17 cellular contexts compared by ENCODE assay signal in the genomic region with DNA sequence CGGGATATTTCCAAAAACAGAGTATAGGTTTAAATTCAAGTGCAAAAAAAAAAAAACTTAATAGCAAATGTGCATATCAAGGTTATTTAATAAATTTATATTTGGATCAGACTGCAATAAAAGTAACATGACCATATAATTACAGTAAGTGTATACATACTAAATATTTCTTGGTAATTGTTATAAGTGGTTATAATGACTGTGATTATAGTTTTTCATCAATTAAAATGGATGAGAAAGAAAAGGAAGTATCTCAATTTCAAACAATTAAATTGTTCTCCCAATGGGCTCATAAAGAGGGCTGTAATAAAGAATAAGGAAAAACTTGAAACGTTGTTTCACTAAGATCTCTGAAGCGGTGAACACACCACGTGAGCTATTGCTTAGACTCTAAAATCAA.
"Had no signal": no experiment of that assay in that cellular context is flagged by ENCODE, and none has a peak within 500 bp of the region (broad histone marks: within the 10 kb centered on the region; RNA-seq: fewer than 3 reads in every experiment).

No MANE protein-coding gene starts in this region.

- ATAC-seq: left cardiac atrium, natural killer cell, right cardiac atrium had no signal

- H3K27me3 ChIP-seq: hepatocyte, stomach had no signal

- H3K4me3 ChIP-seq: coronary artery, hepatocyte, mucosa of descending colon, stomach had no signal

- FAIRE-seq: kidney, small intestine had no signal

- H3K9me3 ChIP-seq: mucosa of descending colon, stomach had no signal

- H3K27ac ChIP-seq: coronary artery, hepatocyte, stomach had no signal

- DNase-seq: effector CD4-positive, alpha-beta T cell; endodermal cell; foreskin melanocyte; head of caudate nucleus; kidney; left cardiac atrium; mucosa of descending colon; natural killer cell; posterior cingulate gyrus; right cardiac atrium; small intestine; stimulated activated CD4-positive, alpha-beta T cell treated with anti-CD3 and anti-CD28 coated beads, Interleukin-12 subunit alpha, Interleukin-12 subunit beta, amount 100 ng/mL, for 4 hours; stimulated activated naive CD4-positive, alpha-beta T cell; stomach; substantia nigra had no signal
